Comparison of ENCODE assay signal across 34 cellular contexts in the genomic region with DNA sequence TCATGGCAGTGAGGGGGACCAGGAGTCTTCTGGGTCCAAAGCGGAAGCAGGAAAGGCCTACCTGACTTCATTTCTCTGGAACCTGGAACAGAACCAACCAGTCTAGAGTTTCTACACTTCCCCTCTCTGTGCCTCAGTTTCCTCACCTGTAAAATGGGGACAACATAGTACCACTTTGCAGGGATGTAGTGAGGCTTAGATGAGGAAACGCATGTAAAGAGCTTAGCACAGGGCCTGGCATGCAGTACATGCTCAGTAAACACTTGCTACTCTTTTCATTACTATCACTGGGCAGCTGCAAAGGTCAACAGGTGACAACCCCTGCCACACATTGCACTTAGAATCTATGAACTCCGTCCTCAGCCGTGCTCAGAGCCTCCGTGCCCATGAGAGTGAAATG.
"Had no signal": no experiment of that assay in that cellular context is flagged by ENCODE, and none has a peak within 500 bp of the region (broad histone marks: within the 10 kb centered on the region; RNA-seq: fewer than 3 reads in every experiment).

No MANE protein-coding gene starts in this region.

- H3K9me3 ChIP-seq: adrenal gland, body of pancreas, breast epithelium had no signal

- H3K4me3 ChIP-seq: adrenal gland, body of pancreas, breast epithelium, cardiac muscle cell had no signal

- FAIRE-seq: astrocyte, TTC549 had no signal

- H3K27ac ChIP-seq: adrenal gland, body of pancreas, brain microvascular endothelial cell, breast epithelium, cardiac muscle cell, VCaP had no signal

- DNase-seq: activated B cell treated with CpG ODN at 0.5 μM for 24 hours; activated CD4-positive, alpha-beta memory T cell treated with anti-CD3 and anti-CD28 coated beads for 36 hours; activated CD4-positive, alpha-beta T cell treated with anti-CD3 and anti-CD28 coated beads for 4 hours; activated CD4-positive, alpha-beta T cell treated with anti-CD3 and anti-CD28 coated beads, Interleukin-2, amount 10 ng/mL, durations not matched to agents 24 days and 14 days; activated CD4-positive, alpha-beta T cell treated with anti-CD3 and anti-CD28 coated beads, Interleukin-2, amount 50 U/mL, for 1 hour; activated CD4-positive, alpha-beta T cell treated with anti-CD3 and anti-CD28 coated beads, Interleukin-2, amount 50 U/mL, for 4 hours; activated CD4-positive, CD25-positive, alpha-beta regulatory T cell treated with anti-CD3 and anti-CD28 coated beads, Interleukin-2, amount 50 U/mL, for 72 hours; activated CD8-positive, alpha-beta memory T cell treated with anti-CD3 and anti-CD28 coated beads, Interleukin-2, amount 50 U/mL, for 4 hours; activated CD8-positive, alpha-beta T cell treated with anti-CD3 and anti-CD28 coated beads for 36 hours; activated effector memory CD4-positive, alpha-beta T cell treated with anti-CD3 and anti-CD28 coated beads, Interleukin-2, amount 50 U/mL, for 16 hours; activated gamma-delta T cell treated with Interleukin-2 at 50 U/mL for 16 hours; activated naive CD4-positive, alpha-beta T cell; activated naive CD4-positive, alpha-beta T cell treated with anti-CD3 and anti-CD28 coated beads for 36 hours; activated naive CD4-positive, alpha-beta T cell treated with anti-CD3 and anti-CD28 coated beads, Interleukin-2, amount 50 U/mL, for 16 hours; activated naive CD8-positive, alpha-beta T cell treated with anti-CD3 and anti-CD28 coated beads for 36 hours; activated T-cell treated with anti-CD3 and anti-CD28 coated beads for 4 hours; activated T-cell treated with anti-CD3 and anti-CD28 coated beads, Interleukin-2, amount 50 U/mL, for 1 hour; activated T-cell treated with anti-CD3 and anti-CD28 coated beads, Interleukin-2, amount 50 U/mL, for 4 hours; activated T-cell treated with anti-CD3 and anti-CD28 coated beads, Interleukin-2, amount 50 U/mL, for 72 hours; adrenal gland; amniotic stem cell; aorta; body of pancreas; brain microvascular endothelial cell; caudate nucleus; cerebellar nuclear complex; T-helper 1 cell; T-helper 2 cell; T-helper 9 cell had no signal

- H3K27me3 ChIP-seq: adrenal gland, body of pancreas, brain microvascular endothelial cell, breast epithelium, cardiac muscle cell had no signal

- H3K4me1 ChIP-seq: adrenal gland, body of pancreas, breast epithelium had no signal

- H3K36me3 ChIP-seq: adrenal gland, brain microvascular endothelial cell, breast epithelium, cardiac muscle cell had no signal
